Comparison of ENCODE assay signal across 1 cellular context in genomic region chr9:127963041-127963358, GRCh38.
TF ChIP-seq lines count a peak whose summit lies in the region.

No MANE protein-coding gene starts in this region.

TF ChIP-seq in GM23338, 12 proteins besides CTCF, POLR2A, EP300 and RAD21 (continued from another document):
- TF ChIP-seq ZNF462 (CRISPR knock-in tag; IDR thresholded peaks at IDR 0.05) (no peak), CREB1 (CRISPR knock-in tag; IDR thresholded peaks at IDR 0.05; ENCODE audit: low read depth) (no peak)
